20 cellular contexts compared by ENCODE assay signal in genomic region chr1:91775227-91775626, GRCh38.
DNase-seq lines count a peak whose midpoint lies in the region; ATAC-seq and TF ChIP-seq lines count a peak whose summit lies in the region.
"Had no signal": no experiment of that assay in that cellular context is flagged by ENCODE, and none has a peak within 500 bp of the region (broad histone marks: within the 10 kb centered on the region; RNA-seq: fewer than 3 reads in every experiment).

No MANE protein-coding gene starts in this region.

- intact Hi-C loops in esophagus squamous epithelium (cut with DNase I): no loop called here

- H3K4me3 Mint-ChIP-seq in T-helper 1 cell treated with Interleukin-12 subunit alpha and Interleukin-12 subunit beta and Interleukin-4 antibody, amounts not matched to agents 30 μg/mL and 1 μg/mL, for 36 hours: no peak overlapping the region
- peak overlapping the region in 1 of 10 donors; percentile 5 for H3K4me3 Mint-ChIP-seq in naive thymus-derived CD8-positive, alpha-beta T cell
- H3K4me3 Mint-ChIP-seq: CD8-positive, alpha-beta T cell had no signal

- TF ChIP-seq POLR2A in esophagus squamous epithelium (IDR thresholded peaks at IDR 0.05): no peak

- H3K27me3 Mint-ChIP-seq in T-helper 1 cell treated with Interleukin-12 subunit alpha and Interleukin-12 subunit beta and Interleukin-4 antibody, amounts not matched to agents 30 μg/mL and 1 μg/mL, for 36 hours (ENCODE audit: low read depth): no peaks in the 10 kb centered on the region
- H3K27me3 Mint-ChIP-seq in naive thymus-derived CD8-positive, alpha-beta T cell: no peaks in the 10 kb centered on the region

- H3K27me3 ChIP-seq in esophagus squamous epithelium (no peaks in the 10 kb centered on the region), subcutaneous abdominal adipose tissue (ENCODE audit: control insufficient read depth in 5 of 5, insufficient read depth in 4 of 5, low read length in 5 of 5) (no peaks in the 10 kb centered on the region)
- H3K27me3 ChIP-seq: MG63, SJSA1 had no signal

- peak overlapping the region; percentile 10 for H3K27ac Mint-ChIP-seq in T-helper 1 cell treated with Interleukin-12 subunit alpha and Interleukin-12 subunit beta and Interleukin-4 antibody, amounts not matched to agents 30 μg/mL and 1 μg/mL, for 36 hours
- H3K27ac Mint-ChIP-seq in naive thymus-derived CD8-positive, alpha-beta T cell: peak overlapping the region in 7 of 10 donors; percentile 2 to 71 (median 39)
- H3K27ac Mint-ChIP-seq: CD8-positive, alpha-beta T cell had no signal

- peaks cover 18% of the 10 kb centered on the region for H3K36me3 Mint-ChIP-seq in T-helper 1 cell treated with Interleukin-12 subunit alpha and Interleukin-12 subunit beta and Interleukin-4 antibody, amounts not matched to agents 30 μg/mL and 1 μg/mL, for 36 hours (ENCODE audit: low read depth)
- H3K36me3 Mint-ChIP-seq in naive thymus-derived CD8-positive, alpha-beta T cell: no peaks in the 10 kb centered on the region

- POLR2A ChIA-PET in naive thymus-derived CD8-positive, alpha-beta T cell (lab: Charles Lee): no interaction called here

- H3K4me1 ChIP-seq in esophagus squamous epithelium (peaks cover 0 to 83% (median 10%) of the 10 kb centered on the region in 3 donors), subcutaneous abdominal adipose tissue (ENCODE audit: control insufficient read depth in 5 of 5, insufficient read depth in 5 of 5, low read length in 5 of 5) (peaks cover 0 to 24% (median 15%) of the 10 kb centered on the region in 5 donors)
- H3K4me1 ChIP-seq: SJSA1 had no signal

- no peak for ATAC-seq in naive thymus-derived CD8-positive, alpha-beta T cell
- no peak for ATAC-seq in HG02970 (IDR thresholded peaks at IDR 0.05; ENCODE audit: low FRiP score, unreplicated experiment)
- no peak for ATAC-seq in HG02870 (IDR thresholded peaks at IDR 0.05; ENCODE audit: unreplicated experiment)
- ATAC-seq: CD8-positive, alpha-beta T cell; HCT116; K562; Right ventricle myocardium inferior had no signal

- no peaks in the 10 kb centered on the region for H3K9me3 Mint-ChIP-seq in T-helper 1 cell treated with Interleukin-12 subunit alpha and Interleukin-12 subunit beta and Interleukin-4 antibody, amounts not matched to agents 30 μg/mL and 1 μg/mL, for 36 hours
- peaks cover 0 to 3% (median 0%) of the 10 kb centered on the region in 9 donors for H3K9me3 Mint-ChIP-seq in naive thymus-derived CD8-positive, alpha-beta T cell
- H3K9me3 Mint-ChIP-seq: CD8-positive, alpha-beta T cell had no signal

- H3K27ac ChIP-seq in esophagus squamous epithelium (peak overlapping the region in 3 of 4 donors; percentile 36 to 56 (median 45)), subcutaneous abdominal adipose tissue (ENCODE audit: low read depth, low read length) (peak overlapping the region; percentile 19)
- H3K27ac ChIP-seq: 22Rv1, SJSA1 had no signal

- DNase-seq in T-helper 1 cell (no peak), esophagus squamous epithelium (lab: John Stamatoyannopoulos, UW) (no peak), AML-193 (lab: John Stamatoyannopoulos, UW) (no peak)
- DNase-seq in naive thymus-derived CD8-positive, alpha-beta T cell: no peak
- DNase-seq: C1 segment of cervical spinal cord; CD8-positive, alpha-beta T cell; MG63; NCI-H1417; NCI-H187; NCI-H446; NCI-H526 had no signal

- no peak overlapping the region for H3K4me3 ChIP-seq in esophagus squamous epithelium
- no peak overlapping the region for H3K4me3 ChIP-seq in subcutaneous abdominal adipose tissue (ENCODE audit: low read depth in 1 of 5, low read length in 5 of 5)
- H3K4me3 ChIP-seq: K562, MG63, SJSA1 had no signal

- WGBS in esophagus squamous epithelium, 2 donors: 77 to 87% methylated on average over 6 of the region's 6 CpGs

- H3K36me3 ChIP-seq in esophagus squamous epithelium (no peaks in the 10 kb centered on the region), subcutaneous abdominal adipose tissue (ENCODE audit: control insufficient read depth in 5 of 5, insufficient read depth in 5 of 5, low read length in 5 of 5) (peaks cover 0 to 12% (median 4%) of the 10 kb centered on the region in 5 donors)
- H3K36me3 ChIP-seq: MG63, SJSA1 had no signal

- H3K9ac ChIP-seq in subcutaneous abdominal adipose tissue (ENCODE audit: low read length in 5 of 5): no peak overlapping the region

- no peak for TF ChIP-seq CTCF in esophagus squamous epithelium (IDR thresholded peaks at IDR 0.05)

- peaks cover 4% of the 10 kb centered on the region for H3K4me1 Mint-ChIP-seq in T-helper 1 cell treated with Interleukin-12 subunit alpha and Interleukin-12 subunit beta and Interleukin-4 antibody, amounts not matched to agents 30 μg/mL and 1 μg/mL, for 36 hours (ENCODE audit: low read depth)
- peaks cover 0 to 17% (median 10%) of the 10 kb centered on the region in 4 donors for H3K4me1 Mint-ChIP-seq in naive thymus-derived CD8-positive, alpha-beta T cell

- no peaks in the 10 kb centered on the region for H3K9me3 ChIP-seq in esophagus squamous epithelium
- no peaks in the 10 kb centered on the region for H3K9me3 ChIP-seq in subcutaneous abdominal adipose tissue (ENCODE audit: control insufficient read depth in 5 of 5, low read length in 5 of 5)
- H3K9me3 ChIP-seq: MG63, SJSA1 had no signal
